14 cellular contexts compared by ENCODE assay signal in genomic region chr2:28623582-28624405, GRCh38.
DNase-seq lines count a peak whose midpoint lies in the region; ATAC-seq and TF ChIP-seq lines count a peak whose summit lies in the region.
"Had no signal": no experiment of that assay in that cellular context is flagged by ENCODE, and none has a peak within 500 bp of the region (broad histone marks: within the 10 kb centered on the region; RNA-seq: fewer than 3 reads in every experiment).

No MANE protein-coding gene starts in this region.

- no peak overlapping the region for H3K4me3 Mint-ChIP-seq in activated CD8-positive, alpha-beta memory T cell treated with anti-CD3 and anti-CD28 coated beads, Interleukin-2, amount 10 ng/mL, durations not matched to agents 7 days and 5 days

- H3K9me3 ChIP-seq in adrenal gland (replicated peaks in 1 of 3) = no peaks in the 10 kb centered on the region
- H3K9me3 ChIP-seq in muscle layer of colon (ENCODE audit: low read length) = no peaks in the 10 kb centered on the region
- H3K9me3 ChIP-seq in testis = no peaks in the 10 kb centered on the region

- TF ChIP-seq CTCF in adrenal gland (IDR thresholded peaks at IDR 0.05) (no peak), testis (IDR thresholded peaks at IDR 0.05) (no peak)

- no peak overlapping the region for H3K9ac ChIP-seq in muscle layer of colon (ENCODE audit: low read length)

- H3K4me1 ChIP-seq in adrenal gland (replicated peaks in 1 of 2) (peaks cover 10 to 40% of the 10 kb centered on the region in 2 donors), muscle layer of colon (ENCODE audit: insufficient read depth, low read length) (peaks cover 56% of the 10 kb centered on the region), testis (peaks cover 59% of the 10 kb centered on the region)

- intact Hi-C loops in adrenal gland (cut with DNase I) = no loop called here
- intact Hi-C loops in testis (cut with DNase I; ENCODE audit: low total_unique reads) = loop anchor here (10.0 kb wide), 1 partner anchor 131 kb away; the partner anchor contains the start of gene PPP1CB

- H3K27me3 ChIP-seq in adrenal gland (no peaks in the 10 kb centered on the region), muscle layer of colon (ENCODE audit: control insufficient read depth in 1 of 2, insufficient read depth in 2 of 2, low read length in 2 of 2) (no peaks in the 10 kb centered on the region), testis (no peaks in the 10 kb centered on the region)

- H3K27ac Mint-ChIP-seq in activated CD8-positive, alpha-beta memory T cell treated with anti-CD3 and anti-CD28 coated beads, Interleukin-2, amount 10 ng/mL, durations not matched to agents 7 days and 5 days = peak overlapping the region; percentile 74

- no peak for ATAC-seq in activated CD8-positive, alpha-beta memory T cell treated with anti-CD3 and anti-CD28 coated beads, Interleukin-2, amount 10 ng/mL, durations not matched to agents 7 days and 5 days

- H3K36me3 ChIP-seq in adrenal gland (replicated peaks in 1 of 2) = no peaks in the 10 kb centered on the region
- H3K36me3 ChIP-seq in muscle layer of colon (ENCODE audit: insufficient read depth, low read length) = no peaks in the 10 kb centered on the region
- H3K36me3 ChIP-seq in testis (ENCODE audit: low read depth, missing control alignments) = no peaks in the 10 kb centered on the region

- peaks cover 85% of the 10 kb centered on the region for H3K4me1 Mint-ChIP-seq in activated CD8-positive, alpha-beta memory T cell treated with anti-CD3 and anti-CD28 coated beads, Interleukin-2, amount 10 ng/mL, durations not matched to agents 7 days and 5 days

- no peak for TF ChIP-seq POLR2A in adrenal gland (IDR thresholded peaks at IDR 0.05)
- TF ChIP-seq POLR2A in testis (IDR thresholded peaks at IDR 0.05) = no peak
- TF ChIP-seq POLR2A in erythroblast (IDR thresholded peaks at IDR 0.05; ENCODE audit: low read length) = no peak

- H3K36me3 Mint-ChIP-seq in activated CD8-positive, alpha-beta memory T cell treated with anti-CD3 and anti-CD28 coated beads, Interleukin-2, amount 10 ng/mL, durations not matched to agents 7 days and 5 days = peaks cover 1% of the 10 kb centered on the region

- H3K9me3 Mint-ChIP-seq in activated CD8-positive, alpha-beta memory T cell treated with anti-CD3 and anti-CD28 coated beads, Interleukin-2, amount 10 ng/mL, durations not matched to agents 7 days and 5 days (ENCODE audit: low read depth) = no peaks in the 10 kb centered on the region

- no peak for DNase-seq in activated CD8-positive, alpha-beta memory T cell treated with anti-CD3 and anti-CD28 coated beads, Interleukin-2, amount 10 ng/mL, durations not matched to agents 7 days and 5 days
- no peak for DNase-seq in activated CD8-positive, alpha-beta memory T cell treated with anti-CD3 and anti-CD28 coated beads, Interleukin-2, amount 50 U/mL, for 48 hours
- DNase-seq in adrenal gland (no peak), testis (no peak), inferior parietal cortex (ENCODE audit: extremely low spot score) (no peak), erythroblast (lab: John Stamatoyannopoulos, UW) (no peak), OCI-M2 (lab: John Stamatoyannopoulos, UW; ENCODE audit: unreplicated experiment) (no peak)
- DNase-seq: DMS53; effector CD4-positive, alpha-beta T cell; NCI-H1105 treated with DMSO at 0.1 percent for 48 hours; retina; T-helper 9 cell had no signal

- H3K4me3 ChIP-seq in adrenal gland = no peak overlapping the region
- H3K4me3 ChIP-seq in muscle layer of colon (ENCODE audit: low read depth in 1 of 2, low read length in 2 of 2) = no peak overlapping the region
- H3K4me3 ChIP-seq in testis = no peak overlapping the region
- H3K4me3 ChIP-seq: lung had no signal

- WGBS in adrenal gland, 4 donors = 94 to 97% (median 96%) methylated on average over 12 of the region's 12 CpGs
- 97% methylated on average over 12 of the region's 12 CpGs for WGBS in testis, 2 donors

- CTCF ChIA-PET in activated CD8-positive, alpha-beta memory T cell treated with anti-CD3 and anti-CD28 coated beads, Interleukin-2, amount 10 ng/mL, durations not matched to agents 7 days and 5 days (lab: Charles Lee) = interaction anchor here (2.4 to 4.0 kb wide), 4 partner anchors 8 to 57 kb away, joined by 5 to 30 read pairs (median 8); no protein-coding TSS in a partner anchor

- H3K27me3 Mint-ChIP-seq in activated CD8-positive, alpha-beta memory T cell treated with anti-CD3 and anti-CD28 coated beads, Interleukin-2, amount 10 ng/mL, durations not matched to agents 7 days and 5 days = no peaks in the 10 kb centered on the region

- H3K27ac ChIP-seq in adrenal gland (peak overlapping the region in 4 of 5 donors; percentile 11 to 84 (median 29)), muscle layer of colon (ENCODE audit: low read depth, low read length) (peak overlapping the region; percentile 87), testis (peak overlapping the region; percentile 63 to 94)

Comparison
In these comparisons a context has a peak if more than half of its experiments do, and no peak if none do; other contexts are left out.
1. H3K27ac ChIP-seq: peak in every context shown above with its lines; median percentile 87 in muscle layer of colon; 78 in testis; 29 in adrenal gland.